ENCODE assay signal across 20 cellular contexts in genomic region chr7:152072451-152072850, GRCh38.
"Had no signal": no experiment of that assay in that cellular context is flagged by ENCODE, and none has a peak within 500 bp of the region (broad histone marks: within the 10 kb centered on the region; RNA-seq: fewer than 3 reads in every experiment).

No MANE protein-coding gene starts in this region.

- H3K4me3 Mint-ChIP-seq: activated CD8-positive, alpha-beta memory T cell treated with anti-CD3 and anti-CD28 coated beads, Interleukin-2, amount 10 ng/mL, durations not matched to agents 7 days and 5 days; activated naive CD4-positive, alpha-beta T cell treated with anti-CD3 and anti-CD28 coated beads for 36 hours; activated naive CD8-positive, alpha-beta T cell treated with anti-CD3 and anti-CD28 coated beads, Interleukin-2, amount 50 U/mL, for 24 hours; naive B cell had no signal

- H3K36me3 ChIP-seq: esophagus squamous epithelium, neutrophil, tibial artery, uterus had no signal

- H3K9me3 ChIP-seq: tibial artery, uterus had no signal

- DNase-seq: activated CD4-positive, alpha-beta T cell treated with anti-CD3 and anti-CD28 coated beads for 1 hour; activated CD4-positive, alpha-beta T cell treated with anti-CD3 and anti-CD28 coated beads, Interleukin-2, amount 50 U/mL, for 48 hours; activated CD8-positive, alpha-beta memory T cell treated with anti-CD3 and anti-CD28 coated beads, Interleukin-2, amount 10 ng/mL, durations not matched to agents 7 days and 5 days; activated naive CD4-positive, alpha-beta T cell treated with anti-CD3 and anti-CD28 coated beads for 36 hours; activated naive CD8-positive, alpha-beta T cell treated with anti-CD3 and anti-CD28 coated beads, Interleukin-2, amount 50 U/mL, for 24 hours; activated T-cell treated with anti-CD3 and anti-CD28 coated beads, Interleukin-2, amount 50 U/mL, for 1 hour; caudate nucleus; esophagus squamous epithelium; hypothalamus; naive B cell; stimulated activated CD4-positive, alpha-beta T cell treated with anti-CD3 and anti-CD28 coated beads, Interleukin-4, amount 100 ng/mL, for 24 hours; stimulated activated naive CD4-positive, alpha-beta T cell; T-helper 1 cell; T1000; tibial artery; uterus had no signal

- H3K27me3 ChIP-seq: esophagus squamous epithelium, neutrophil, tibial artery, uterus had no signal

- H3K27ac Mint-ChIP-seq: activated CD8-positive, alpha-beta memory T cell treated with anti-CD3 and anti-CD28 coated beads, Interleukin-2, amount 10 ng/mL, durations not matched to agents 7 days and 5 days; activated naive CD4-positive, alpha-beta T cell treated with anti-CD3 and anti-CD28 coated beads for 36 hours; activated naive CD8-positive, alpha-beta T cell treated with anti-CD3 and anti-CD28 coated beads, Interleukin-2, amount 50 U/mL, for 24 hours; activated T-helper 2 cell treated with anti-CD3 and anti-CD28 coated beads, Interferon-gamma antibody, Interleukin-2, Interleukin-4, amounts not matched to agents 10 μg/mL and 5 μg/mL and 100 μg/mL, durations not matched to agents 14 hours and 24 hours and 36 hours; naive B cell had no signal

- H3K4me3 ChIP-seq: esophagus squamous epithelium, skin epidermis, tibial artery, uterus had no signal

- H3K4me1 Mint-ChIP-seq: activated CD8-positive, alpha-beta memory T cell treated with anti-CD3 and anti-CD28 coated beads, Interleukin-2, amount 10 ng/mL, durations not matched to agents 7 days and 5 days had no signal

- ATAC-seq: activated CD8-positive, alpha-beta memory T cell treated with anti-CD3 and anti-CD28 coated beads, Interleukin-2, amount 10 ng/mL, durations not matched to agents 7 days and 5 days; activated naive CD8-positive, alpha-beta T cell treated with anti-CD3 and anti-CD28 coated beads, Interleukin-2, amount 50 U/mL, for 24 hours had no signal

- H3K27me3 Mint-ChIP-seq: activated CD8-positive, alpha-beta memory T cell treated with anti-CD3 and anti-CD28 coated beads, Interleukin-2, amount 10 ng/mL, durations not matched to agents 7 days and 5 days; activated naive CD8-positive, alpha-beta T cell treated with anti-CD3 and anti-CD28 coated beads, Interleukin-2, amount 50 U/mL, for 24 hours; naive B cell had no signal

- H3K4me1 ChIP-seq: uterus had no signal

- FAIRE-seq: colon had no signal

- H3K27ac ChIP-seq: esophagus squamous epithelium, neutrophil, skin epidermis, tibial artery, uterus had no signal
